Comparison of ENCODE assay signal across 8 cellular contexts in genomic region chr12:49296034-49296835, GRCh38. TPM values are rescaled to one million over a fixed set of nuclear protein-coding genes. Genes with fewer than 3 reads are reported as not detected.
A peak's percentile ranks its signal among the peaks of the same experiment; 100 is the strongest.
DNase-seq lines count a peak whose midpoint lies in the region; ATAC-seq and TF ChIP-seq lines count a peak whose summit lies in the region.

No MANE protein-coding gene starts in this region.

- H3K9me3 Mint-ChIP-seq in activated CD8-positive, alpha-beta memory T cell treated with anti-CD3 and anti-CD28 coated beads, Interleukin-2, amount 10 ng/mL, durations not matched to agents 7 days and 5 days (ENCODE audit: low read depth): no peaks in the 10 kb centered on the region
- H3K9me3 Mint-ChIP-seq in endothelial cell (ENCODE audit: unreplicated experiment): no peaks in the 10 kb centered on the region

- H3K4me1 ChIP-seq in osteoblast (ENCODE audit: insufficient read depth, low read length) (no peaks in the 10 kb centered on the region), vagina (peaks cover 45% of the 10 kb centered on the region)

- peak overlapping the region; percentile 67 for H3K4me3 Mint-ChIP-seq in activated CD8-positive, alpha-beta memory T cell treated with anti-CD3 and anti-CD28 coated beads, Interleukin-2, amount 10 ng/mL, durations not matched to agents 7 days and 5 days
- no peak overlapping the region for H3K4me3 Mint-ChIP-seq in endothelial cell (ENCODE audit: unreplicated experiment)

- no peak for TF ChIP-seq POLR2A in vagina (IDR thresholded peaks at IDR 0.05)

- H3K36me3 Mint-ChIP-seq in activated CD8-positive, alpha-beta memory T cell treated with anti-CD3 and anti-CD28 coated beads, Interleukin-2, amount 10 ng/mL, durations not matched to agents 7 days and 5 days: no peaks in the 10 kb centered on the region
- H3K36me3 Mint-ChIP-seq in endothelial cell (ENCODE audit: low read depth, unreplicated experiment): no peaks in the 10 kb centered on the region

- no peak overlapping the region for H3K27ac Mint-ChIP-seq in activated CD8-positive, alpha-beta memory T cell treated with anti-CD3 and anti-CD28 coated beads, Interleukin-2, amount 10 ng/mL, durations not matched to agents 7 days and 5 days
- no peak overlapping the region for H3K27ac Mint-ChIP-seq in endothelial cell (ENCODE audit: unreplicated experiment)

- H2AFZ ChIP-seq in osteoblast (ENCODE audit: low read length): no peak overlapping the region

- no peaks in the 10 kb centered on the region for H3K36me3 ChIP-seq in GM06990 (ENCODE audit: control insufficient read depth, insufficient read depth, low read length)
- H3K36me3 ChIP-seq in osteoblast (ENCODE audit: insufficient read depth, low read length): no peaks in the 10 kb centered on the region
- no peaks in the 10 kb centered on the region for H3K36me3 ChIP-seq in vagina

- H3K4me2 ChIP-seq in osteoblast (ENCODE audit: insufficient read depth, low read length): peak overlapping the region; percentile 19

- no peaks in the 10 kb centered on the region for H3K79me2 ChIP-seq in osteoblast (ENCODE audit: insufficient read depth, low read length)

- CTCF ChIA-PET in activated CD8-positive, alpha-beta memory T cell treated with anti-CD3 and anti-CD28 coated beads, Interleukin-2, amount 10 ng/mL, durations not matched to agents 7 days and 5 days (lab: Charles Lee): interaction anchor here (0.6 to 13.8 kb wide), 30 partner anchors 8 to 408 kb away, joined by 3 to 202 read pairs (median 5); partner anchors contain the start of genes C1QL4, DNAJC22 and TROAP

- H3K9me3 ChIP-seq in osteoblast (ENCODE audit: low read depth, low read length) (no peaks in the 10 kb centered on the region), vagina (no peaks in the 10 kb centered on the region)

- TF ChIP-seq CTCF in GM06990 (IDR thresholded peaks at IDR 0.05; ENCODE audit: insufficient read depth, low read length, poor library complexity, severe bottlenecking) (peak; percentile 94), endothelial cell (IDR thresholded peaks at IDR 0.05; ENCODE audit: unreplicated experiment) (peak; percentile 84), osteoblast (IDR thresholded peaks at IDR 0.05; ENCODE audit: extremely low read depth, low read depth, low read length) (peak; percentile 57), vagina (IDR thresholded peaks at IDR 0.05) (peak; percentile 8 to 44 (median 31))

- DNase-seq in GM06990 (ENCODE audit: extremely low read depth, insufficient read length) (peak; percentile 62), NCI-H1930 (lab: John Stamatoyannopoulos, UW) (peak; percentile 68 to 76), endothelial cell (ENCODE audit: low spot score) (peak; percentile 59), osteoblast (ENCODE audit: insufficient read length, low spot score, missing footprints) (peak; percentile 90), vagina (ENCODE audit: extremely low spot score in 2 of 2) (no peak)
- peak; percentile 77 for DNase-seq in activated CD8-positive, alpha-beta memory T cell treated with anti-CD3 and anti-CD28 coated beads, Interleukin-2, amount 10 ng/mL, durations not matched to agents 7 days and 5 days

- peak; percentile 71 for ATAC-seq in activated CD8-positive, alpha-beta memory T cell treated with anti-CD3 and anti-CD28 coated beads, Interleukin-2, amount 10 ng/mL, durations not matched to agents 7 days and 5 days
- ATAC-seq in GM18907 (IDR thresholded peaks at IDR 0.05; ENCODE audit: unreplicated experiment) (no peak), GM21528 (IDR thresholded peaks at IDR 0.05; ENCODE audit: low FRiP score, unreplicated experiment) (no peak)

- intact Hi-C loops in vagina (cut with DNase I): no loop called here

- H3K27me3 ChIP-seq in GM06990 (replicated peaks; ENCODE audit: control insufficient read depth, insufficient read depth, low read length) (peaks cover 6% of the 10 kb centered on the region; the same call in 1 of the 2 replicates), osteoblast (ENCODE audit: insufficient read depth, low read length) (peaks cover 54% of the 10 kb centered on the region), vagina (peaks cover 13% of the 10 kb centered on the region)

- no peaks in the 10 kb centered on the region for H4K20me1 ChIP-seq in osteoblast (ENCODE audit: insufficient read depth, low read length)

- peaks cover 20% of the 10 kb centered on the region for H3K4me1 Mint-ChIP-seq in activated CD8-positive, alpha-beta memory T cell treated with anti-CD3 and anti-CD28 coated beads, Interleukin-2, amount 10 ng/mL, durations not matched to agents 7 days and 5 days
- H3K4me1 Mint-ChIP-seq in endothelial cell (ENCODE audit: unreplicated experiment): peaks cover 4% of the 10 kb centered on the region

- H3K4me3 ChIP-seq in GM06990 (replicated peaks; ENCODE audit: low read depth, low read length): peak overlapping the region; percentile 40; the same call in 1 of the 2 replicates
- no peak overlapping the region for H3K4me3 ChIP-seq in osteoblast (ENCODE audit: insufficient read depth, low read length)
- H3K4me3 ChIP-seq in vagina: peak overlapping the region in 1 of 2 donors; percentile 36

- H3K27me3 Mint-ChIP-seq in activated CD8-positive, alpha-beta memory T cell treated with anti-CD3 and anti-CD28 coated beads, Interleukin-2, amount 10 ng/mL, durations not matched to agents 7 days and 5 days: peaks cover 63% of the 10 kb centered on the region
- H3K27me3 Mint-ChIP-seq in endothelial cell (ENCODE audit: unreplicated experiment): peaks cover 32% of the 10 kb centered on the region

- H3K27ac ChIP-seq in osteoblast (ENCODE audit: low read depth, low read length) (no peak overlapping the region), vagina (no peak overlapping the region)

RNA-seq across cellular contexts. Expression of gene PRPH, which starts 1.3 kb away (rescaled TPM):
- total RNA-seq in activated CD8-positive, alpha-beta memory T cell treated with anti-CD3 and anti-CD28 coated beads, Interleukin-2, amount 10 ng/mL, durations not matched to agents 7 days and 5 days: under 1 TPM; 0.26 to 0.35 TPM
- total RNA-seq in endothelial cell (ENCODE audit: unreplicated experiment) (not detected), osteoblast (under 0.01 TPM in 1 of 2 replicates, not detected in the other), vagina (17.2 TPM)

RNA-seq across cellular contexts. Expression of gene TROAP, which starts 26.8 kb away (rescaled TPM):
- 100 to 1,000 TPM in 1 of 2 experiments, 10 to 100 TPM in 1; 89.5 to 107 TPM for total RNA-seq in activated CD8-positive, alpha-beta memory T cell treated with anti-CD3 and anti-CD28 coated beads, Interleukin-2, amount 10 ng/mL, durations not matched to agents 7 days and 5 days
- total RNA-seq in endothelial cell (ENCODE audit: unreplicated experiment) (12.4 TPM), osteoblast (2.5 and 3.5 TPM in 2 replicates), vagina (4.9 TPM)

RNA-seq across cellular contexts. Expression of gene TUBA1C, which starts 31.4 kb away (rescaled TPM):
- 100 to 1,000 TPM; 264 to 266 TPM for total RNA-seq in activated CD8-positive, alpha-beta memory T cell treated with anti-CD3 and anti-CD28 coated beads, Interleukin-2, amount 10 ng/mL, durations not matched to agents 7 days and 5 days
- total RNA-seq in endothelial cell (ENCODE audit: unreplicated experiment) (129 TPM), osteoblast (307 and 321 TPM in 2 replicates), vagina (218 TPM)

RNA-seq across cellular contexts. Expression of gene C1QL4, which starts 40.8 kb away (rescaled TPM):
- not detected for total RNA-seq in activated CD8-positive, alpha-beta memory T cell treated with anti-CD3 and anti-CD28 coated beads, Interleukin-2, amount 10 ng/mL, durations not matched to agents 7 days and 5 days
- total RNA-seq in endothelial cell (ENCODE audit: unreplicated experiment): not detected
- total RNA-seq in osteoblast: 0.36 TPM in 1 of 2 replicates, not detected in the other
- 2.0 TPM for total RNA-seq in vagina

RNA-seq across cellular contexts. Expression of gene DNAJC22, which starts 50.5 kb away (rescaled TPM):
- total RNA-seq in activated CD8-positive, alpha-beta memory T cell treated with anti-CD3 and anti-CD28 coated beads, Interleukin-2, amount 10 ng/mL, durations not matched to agents 7 days and 5 days: under 1 TPM in 1 of 2 experiments, not detected in 1; 0.05 TPM
- total RNA-seq in endothelial cell (ENCODE audit: unreplicated experiment) (1.8 TPM), osteoblast (0.29 and 1.1 TPM in 2 replicates), vagina (3.7 TPM)

Comparison
In these comparisons a context has a peak if more than half of its experiments do, and no peak if none do; other contexts are left out.
1. DNase-seq: peak in GM06990 (single experiment), NCI-H1930 (2 of 2), activated CD8-positive, alpha-beta memory T cell treated with anti-CD3 and anti-CD28 coated beads, Interleukin-2, amount 10 ng/mL, durations not matched to agents 7 days and 5 days (single experiment), endothelial cell (single experiment) and osteoblast (single experiment); none in vagina (0 of 2).
2. CTCF ChIP-seq: peak in every context shown above with its lines; median percentile 94 in GM06990; 84 in endothelial cell; 57 in osteoblast; 31 in vagina.
3. RNA of gene PRPH, which starts 1.3 kb away (total RNA-seq): 17.2 TPM in vagina (single experiment); 0.26 to 0.35 TPM in activated CD8-positive, alpha-beta memory T cell treated with anti-CD3 and anti-CD28 coated beads, Interleukin-2, amount 10 ng/mL, durations not matched to agents 7 days and 5 days, not detected in endothelial cell (single experiment) and under 0.01 TPM in osteoblast; every median in the first group is over 10 times any median in the second.